15 cellular contexts compared by ENCODE assay signal in the genomic region with DNA sequence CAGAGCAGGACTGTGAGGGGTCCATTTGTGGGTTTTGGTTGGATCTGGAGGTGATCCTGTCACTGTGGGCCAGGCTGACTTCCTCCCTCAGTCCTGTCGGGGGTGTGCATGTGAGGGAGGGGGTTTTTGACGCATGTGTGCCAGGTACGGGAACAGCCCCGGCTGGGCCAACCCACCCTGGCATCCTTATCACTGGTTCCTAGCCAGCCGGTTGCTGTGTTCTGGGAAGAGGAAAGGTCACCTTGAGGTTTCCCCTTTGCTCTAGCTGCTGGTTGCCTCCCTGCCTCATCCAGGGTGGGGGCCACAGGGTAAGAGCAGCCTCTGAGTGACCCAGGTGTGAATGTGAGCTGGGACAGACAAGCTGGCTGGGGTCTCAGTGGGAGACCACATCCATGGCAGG. TPM values are rescaled to one million over a fixed set of nuclear protein-coding genes. Genes with fewer than 3 reads are reported as not detected.
DNase-seq lines count a peak whose midpoint lies in the region; ATAC-seq, FAIRE-seq and TF ChIP-seq lines count a peak whose summit lies in the region.
"Had no signal": no experiment of that assay in that cellular context is flagged by ENCODE, and none has a peak within 500 bp of the region (broad histone marks: within the 10 kb centered on the region; RNA-seq: fewer than 3 reads in every experiment).

No MANE protein-coding gene starts in this region.

- POLR2A ChIA-PET in A549 (lab: Yijun Ruan, JAX) = no interaction called here

- H3K4me3 ChIP-seq in A549 = no peak overlapping the region
- H3K4me3 ChIP-seq in BLaER1 treated with 17β-estradiol and CSF1 and Interleukin-3, amounts not matched to agents 10 nM and 100 nM = no peak overlapping the region
- peak overlapping the region in 1 of 4 donors; percentile 35 for H3K4me3 ChIP-seq in stomach

- 90% methylated on average over 5 of the region's 5 CpGs for WGBS in A549 (ENCODE audit: missing lambda C conversion rate)
- 34 to 65% (median 53%) methylated on average over 2 to 5 of the region's 5 CpGs for WGBS in stomach, 5 donors

- no peak overlapping the region for H3K9ac ChIP-seq in BLaER1 treated with 17β-estradiol and CSF1 and Interleukin-3, amounts not matched to agents 10 nM and 100 nM

- TF ChIP-seq POLR2A in A549 (IDR thresholded peaks at IDR 0.05; ENCODE audit: low read length) (no peak), stomach (IDR thresholded peaks at IDR 0.05) (no peak)

- no peaks in the 10 kb centered on the region for H3K36me3 ChIP-seq in BLaER1 treated with 17β-estradiol and CSF1 and Interleukin-3, amounts not matched to agents 10 nM and 100 nM
- H3K36me3 ChIP-seq in stomach = no peaks in the 10 kb centered on the region

- no peak for TF ChIP-seq RAD21 in A549 (conservative IDR thresholded peaks at IDR 0.05 in 1 of 2, IDR thresholded peaks at IDR 0.05 in 1 of 2)

- intact Hi-C loops in left ventricle myocardium superior (cut with micrococcal nuclease) (no loop called here), stomach (cut with DNase I; ENCODE audit: low total_unique reads) (no loop called here)

- peaks cover 54% of the 10 kb centered on the region for H3K4me1 ChIP-seq in A549
- H3K4me1 ChIP-seq in BLaER1 treated with 17β-estradiol and CSF1 and Interleukin-3, amounts not matched to agents 10 nM and 100 nM = peaks cover 7 to 32% (median 21%) of the 10 kb centered on the region in 10 experiments; a peak in 17 of 20 replicates
- peaks cover 6 to 30% (median 14%) of the 10 kb centered on the region in 4 donors for H3K4me1 ChIP-seq in stomach

- ATAC-seq in A549 = no peak
- ATAC-seq in left ventricle myocardium superior = peak; percentile 67
- no peak for ATAC-seq in HG03378 (IDR thresholded peaks at IDR 0.05; ENCODE audit: unreplicated experiment)
- no peak for ATAC-seq in activated CD4-positive, CD25-positive, alpha-beta regulatory T cell treated with anti-CD3 and anti-CD28 coated beads, Interleukin-2, amount 50 U/mL, for 24 hours

- TF ChIP-seq EP300 in A549 (IDR thresholded peaks at IDR 0.05) (no peak), stomach (IDR thresholded peaks at IDR 0.05) (no peak)

- no peak overlapping the region; the same call in 2 of the 3 replicates for H3K4me2 ChIP-seq in A549
- H3K4me2 ChIP-seq in BLaER1 treated with 17β-estradiol and CSF1 and Interleukin-3, amounts not matched to agents 10 nM and 100 nM = peak overlapping the region in 6 of 11 experiments; percentile 2 to 20 (median 3); a peak in 2 of 22 replicates

- H3K9me3 ChIP-seq in A549 (no peaks in the 10 kb centered on the region), stomach (no peaks in the 10 kb centered on the region)
- no peaks in the 10 kb centered on the region for H3K9me3 ChIP-seq in BLaER1 treated with 17β-estradiol and CSF1 and Interleukin-3, amounts not matched to agents 10 nM and 100 nM (replicated peaks in 1 of 11)
- H3K9me3 ChIP-seq: Caco-2 had no signal

- no peak for DNase-seq in A549 (ENCODE audit: low read depth in 1 of 2, low spot score in 1 of 2)
- DNase-seq in left ventricle myocardium superior = no peak
- DNase-seq in stomach = peak; percentile 54
- DNase-seq: Caco-2; CD8-positive, alpha-beta memory T cell; DND-41; GDM1; HCEC 1CT had no signal

- CTCF ChIA-PET in A549 (lab: Yijun Ruan, JAX) = interaction anchor here (0.6 to 14.5 kb wide), 5 partner anchors 10 to 37 kb away, joined by 3 to 139 read pairs (median 5); no protein-coding TSS in a partner anchor

- H3K27me3 ChIP-seq in BLaER1 treated with 17β-estradiol and CSF1 and Interleukin-3, amounts not matched to agents 10 nM and 100 nM = no peaks in the 10 kb centered on the region
- peaks cover 0 to 35% (median 3%) of the 10 kb centered on the region in 3 donors for H3K27me3 ChIP-seq in stomach

- no peak for FAIRE-seq in A549 (lab: Jason Lieb, UNC)
- FAIRE-seq: GM12892 had no signal

- H3K27ac ChIP-seq in A549 (peak overlapping the region; percentile 68 to 93; a peak in 4 of 6 replicates), stomach (peak overlapping the region in 3 of 5 donors; percentile 71 to 77 (median 72))
- H3K27ac ChIP-seq in BLaER1 treated with 17β-estradiol and CSF1 and Interleukin-3, amounts not matched to agents 10 nM and 100 nM = no peak overlapping the region

- TF ChIP-seq CTCF in A549 (IDR thresholded peaks at IDR 0.05) (no peak), stomach (IDR thresholded peaks at IDR 0.05) (no peak)

- no peaks in the 10 kb centered on the region for H4K20me1 ChIP-seq in BLaER1 treated with 17β-estradiol and CSF1 and Interleukin-3, amounts not matched to agents 10 nM and 100 nM

TF ChIP-seq in A549, 52 proteins besides CTCF, POLR2A, EP300 and RAD21 (continues in another document):
- TF ChIP-seq, protein P1, sequence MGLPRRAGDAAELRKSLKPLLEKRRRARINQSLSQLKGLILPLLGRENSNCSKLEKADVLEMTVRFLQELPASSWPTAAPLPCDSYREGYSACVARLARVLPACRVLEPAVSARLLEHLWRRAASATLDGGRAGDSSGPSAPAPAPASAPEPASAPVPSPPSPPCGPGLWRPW (IDR thresholded peaks at IDR 0.05) = no peak
- TF ChIP-seq, protein P2, sequence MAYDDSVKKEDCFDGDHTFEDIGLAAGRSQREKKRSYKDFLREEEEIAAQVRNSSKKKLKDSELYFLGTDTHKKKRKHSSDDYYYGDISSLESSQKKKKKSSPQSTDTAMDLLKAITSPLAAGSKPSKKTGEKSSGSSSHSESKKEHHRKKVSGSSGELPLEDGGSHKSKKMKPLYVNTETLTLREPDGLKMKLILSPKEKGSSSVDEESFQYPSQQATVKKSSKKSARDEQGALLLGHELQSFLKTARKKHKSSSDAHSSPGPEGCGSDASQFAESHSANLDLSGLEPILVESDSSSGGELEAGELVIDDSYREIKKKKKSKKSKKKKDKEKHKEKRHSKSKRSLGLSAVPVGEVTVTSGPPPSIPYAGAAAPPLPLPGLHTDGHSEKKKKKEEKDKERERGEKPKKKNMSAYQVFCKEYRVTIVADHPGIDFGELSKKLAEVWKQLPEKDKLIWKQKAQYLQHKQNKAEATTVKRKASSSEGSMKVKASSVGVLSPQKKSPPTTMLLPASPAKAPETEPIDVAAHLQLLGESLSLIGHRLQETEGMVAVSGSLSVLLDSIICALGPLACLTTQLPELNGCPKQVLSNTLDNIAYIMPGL (CRISPR knock-in tag; IDR thresholded peaks at IDR 0.05; ENCODE audit: borderline replicate concordance) = no peak
- no peak for TF ChIP-seq PHF8 (IDR thresholded peaks at IDR 0.05; ENCODE audit: borderline replicate concordance, low read depth)
- TF ChIP-seq JUN (IDR thresholded peaks at IDR 0.05) = no peak
- no peak for TF ChIP-seq FOXS1 (CRISPR knock-in tag; IDR thresholded peaks at IDR 0.05)
- TF ChIP-seq, protein P3, sequence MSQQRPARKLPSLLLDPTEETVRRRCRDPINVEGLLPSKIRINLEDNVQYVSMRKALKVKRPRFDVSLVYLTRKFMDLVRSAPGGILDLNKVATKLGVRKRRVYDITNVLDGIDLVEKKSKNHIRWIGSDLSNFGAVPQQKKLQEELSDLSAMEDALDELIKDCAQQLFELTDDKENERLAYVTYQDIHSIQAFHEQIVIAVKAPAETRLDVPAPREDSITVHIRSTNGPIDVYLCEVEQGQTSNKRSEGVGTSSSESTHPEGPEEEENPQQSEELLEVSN (IDR thresholded peaks at IDR 0.05; ENCODE audit: borderline replicate concordance, low read depth) = no peak
- TF ChIP-seq, protein P4, sequence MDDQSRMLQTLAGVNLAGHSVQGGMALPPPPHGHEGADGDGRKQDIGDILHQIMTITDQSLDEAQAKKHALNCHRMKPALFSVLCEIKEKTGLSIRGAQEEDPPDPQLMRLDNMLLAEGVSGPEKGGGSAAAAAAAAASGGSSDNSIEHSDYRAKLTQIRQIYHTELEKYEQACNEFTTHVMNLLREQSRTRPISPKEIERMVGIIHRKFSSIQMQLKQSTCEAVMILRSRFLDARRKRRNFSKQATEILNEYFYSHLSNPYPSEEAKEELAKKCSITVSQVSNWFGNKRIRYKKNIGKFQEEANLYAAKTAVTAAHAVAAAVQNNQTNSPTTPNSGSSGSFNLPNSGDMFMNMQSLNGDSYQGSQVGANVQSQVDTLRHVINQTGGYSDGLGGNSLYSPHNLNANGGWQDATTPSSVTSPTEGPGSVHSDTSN (IDR thresholded peaks at IDR 0.05) = no peak
- TF ChIP-seq CEBPB (IDR thresholded peaks at IDR 0.05) = no peak
- TF ChIP-seq HOXA7 (CRISPR knock-in tag; IDR thresholded peaks at IDR 0.05) = no peak
- TF ChIP-seq, protein P5, sequence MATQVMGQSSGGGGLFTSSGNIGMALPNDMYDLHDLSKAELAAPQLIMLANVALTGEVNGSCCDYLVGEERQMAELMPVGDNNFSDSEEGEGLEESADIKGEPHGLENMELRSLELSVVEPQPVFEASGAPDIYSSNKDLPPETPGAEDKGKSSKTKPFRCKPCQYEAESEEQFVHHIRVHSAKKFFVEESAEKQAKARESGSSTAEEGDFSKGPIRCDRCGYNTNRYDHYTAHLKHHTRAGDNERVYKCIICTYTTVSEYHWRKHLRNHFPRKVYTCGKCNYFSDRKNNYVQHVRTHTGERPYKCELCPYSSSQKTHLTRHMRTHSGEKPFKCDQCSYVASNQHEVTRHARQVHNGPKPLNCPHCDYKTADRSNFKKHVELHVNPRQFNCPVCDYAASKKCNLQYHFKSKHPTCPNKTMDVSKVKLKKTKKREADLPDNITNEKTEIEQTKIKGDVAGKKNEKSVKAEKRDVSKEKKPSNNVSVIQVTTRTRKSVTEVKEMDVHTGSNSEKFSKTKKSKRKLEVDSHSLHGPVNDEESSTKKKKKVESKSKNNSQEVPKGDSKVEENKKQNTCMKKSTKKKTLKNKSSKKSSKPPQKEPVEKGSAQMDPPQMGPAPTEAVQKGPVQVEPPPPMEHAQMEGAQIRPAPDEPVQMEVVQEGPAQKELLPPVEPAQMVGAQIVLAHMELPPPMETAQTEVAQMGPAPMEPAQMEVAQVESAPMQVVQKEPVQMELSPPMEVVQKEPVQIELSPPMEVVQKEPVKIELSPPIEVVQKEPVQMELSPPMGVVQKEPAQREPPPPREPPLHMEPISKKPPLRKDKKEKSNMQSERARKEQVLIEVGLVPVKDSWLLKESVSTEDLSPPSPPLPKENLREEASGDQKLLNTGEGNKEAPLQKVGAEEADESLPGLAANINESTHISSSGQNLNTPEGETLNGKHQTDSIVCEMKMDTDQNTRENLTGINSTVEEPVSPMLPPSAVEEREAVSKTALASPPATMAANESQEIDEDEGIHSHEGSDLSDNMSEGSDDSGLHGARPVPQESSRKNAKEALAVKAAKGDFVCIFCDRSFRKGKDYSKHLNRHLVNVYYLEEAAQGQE (IDR thresholded peaks at IDR 0.05) = no peak
- no peak for TF ChIP-seq NR3C1 (IDR thresholded peaks at IDR 0.05)
- TF ChIP-seq HOXB5 (CRISPR knock-in tag; IDR thresholded peaks at IDR 0.05) = no peak

RNA-seq across cellular contexts. Expression of a gene that starts 2.5 kb away (rescaled TPM):
- 0.98 and 1.1 TPM in 2 replicates for polyA plus RNA-seq in A549 (2011; rRNA removed)
- polyA plus RNA-seq in A549 (2012; cell fraction: cytosol; rRNA removed) = 0.19 and 0.30 TPM in 2 replicates
- 0.50 and 0.76 TPM in 2 replicates for polyA plus RNA-seq in A549 (2012; cell fraction: nucleus; rRNA removed)
- polyA plus RNA-seq in A549 (2017; fragmentation: RNase III; extraction: RNeasy Plus Mini Kit Qiagen cat#74134 plus additional on column Dnase treatment) = 0.14 to 0.18 TPM (median 0.16 TPM) in 3 replicates
- polyA minus RNA-seq in A549 (2011; rRNA and poly(A)+ RNA removed) = 1.1 and 1.3 TPM in 2 replicates
- 34.0 TPM for total RNA-seq in left ventricle myocardium superior
- 10 to 100 TPM in 4 of 5 donors, not detected in 1; 30.0 to 63.0 (median 36.4) TPM for total RNA-seq in stomach
- polyA plus RNA-seq in stomach = 10 to 100 TPM in 1 of 3 donors, 1 to 10 TPM in 2; 7.9 to 13.3 (median 9.2) TPM
- total RNA-seq: A673; Caco-2; CD8-positive, alpha-beta memory T cell; H4 had no signal
- polyA plus RNA-seq: BJ; CD8-positive, alpha-beta memory T cell had no signal

Comparison
In these comparisons a context has a peak if more than half of its experiments do, and no peak if none do; other contexts are left out.
1. H3K27ac ChIP-seq: peak in A549 (2 of 2) and stomach (3 of 5); none in BLaER1 treated with 17β-estradiol and CSF1 and Interleukin-3, amounts not matched to agents 10 nM and 100 nM (0 of 11).